8 cellular contexts compared by ENCODE assay signal in the genomic region with DNA sequence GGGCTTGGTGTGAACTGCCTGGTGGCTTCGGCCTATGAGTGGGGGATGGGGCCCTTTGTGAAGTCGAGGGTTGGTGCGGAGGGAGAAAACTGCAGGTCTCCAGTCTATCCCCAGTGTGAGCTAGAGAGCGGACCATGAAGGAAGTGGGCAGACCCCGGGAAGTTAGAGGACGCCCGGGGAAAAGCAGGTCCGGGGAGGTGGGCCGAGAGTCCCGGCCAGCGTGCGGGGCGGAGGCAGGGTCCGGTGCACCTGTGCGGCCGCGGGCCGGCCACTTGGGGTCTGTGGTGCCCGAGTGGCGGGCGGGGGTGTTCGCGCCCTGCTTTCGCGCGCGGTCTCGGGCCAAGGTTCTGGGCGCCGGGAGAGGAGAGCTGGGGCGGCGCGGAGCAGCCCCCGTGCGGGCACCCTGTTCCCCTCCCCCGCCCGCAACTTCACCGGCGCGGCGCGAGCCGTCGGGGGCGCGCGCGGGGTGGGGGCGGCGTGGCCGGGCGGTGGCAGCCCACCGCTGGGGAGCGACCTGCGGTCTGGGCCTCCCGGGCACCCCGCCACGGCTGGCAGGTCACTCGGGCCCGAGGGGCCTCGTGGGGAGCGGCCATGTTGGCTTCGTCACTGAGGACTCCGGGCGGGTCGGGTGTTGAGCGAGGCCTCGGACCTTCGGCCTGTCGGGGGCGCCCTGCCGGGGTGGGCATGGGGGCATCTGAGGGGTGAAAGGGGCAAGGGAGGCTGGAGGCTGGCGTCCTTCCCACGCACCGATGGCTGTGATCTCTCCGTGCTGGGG. TPM values are rescaled to one million over a fixed set of nuclear protein-coding genes. Genes with fewer than 3 reads are reported as not detected.
DNase-seq lines count a peak whose midpoint lies in the region; ATAC-seq and TF ChIP-seq lines count a peak whose summit lies in the region.

No MANE protein-coding gene starts in this region.

- peak; percentile 32 for TF ChIP-seq CTCF in progenitor cell of endocrine pancreas (IDR thresholded peaks at IDR 0.05; ENCODE audit: unreplicated experiment)

- H3K4me1 Mint-ChIP-seq in progenitor cell of endocrine pancreas (ENCODE audit: low read depth), result peaks cover 46% of the 10 kb centered on the region

- H3K4me3 Mint-ChIP-seq in progenitor cell of endocrine pancreas (ENCODE audit: low read depth), result peak overlapping the region; percentile 92

- no peaks in the 10 kb centered on the region for H3K27me3 Mint-ChIP-seq in progenitor cell of endocrine pancreas

- DNase-seq in NOMO-1 treated with DMSO at 0.1 percent for 48 hours (lab: John Stamatoyannopoulos, UW; ENCODE audit: unreplicated experiment) (peak; percentile 42), NOMO-1 treated with dmso at 0.1 percent for 144 hours (lab: John Stamatoyannopoulos, UW; ENCODE audit: unreplicated experiment) (no peak), amygdala (lab: John Stamatoyannopoulos, UW) (peak in 42 of 56 donors; percentile 2 to 75 (median 40)), left ventricle myocardium superior (peak; percentile 72), progenitor cell of endocrine pancreas (ENCODE audit: low spot score, unreplicated experiment) (peak; percentile 53)

- ATAC-seq in HG03354 (IDR thresholded peaks at IDR 0.05; ENCODE audit: poor library complexity, severe bottlenecking, unreplicated experiment) (peak; percentile 33), SK-N-SH treated with all-trans-retinoic acid at 6 μM for 48 hours (peak; percentile 53), left ventricle myocardium superior (peak; percentile 49), GM18861 (IDR thresholded peaks at IDR 0.05; ENCODE audit: unreplicated experiment) (no peak)

- intact Hi-C loops in left ventricle myocardium superior (cut with micrococcal nuclease), result no loop called here

- peaks cover 4% of the 10 kb centered on the region for H3K36me3 Mint-ChIP-seq in progenitor cell of endocrine pancreas (ENCODE audit: insufficient read depth)

- no peaks in the 10 kb centered on the region for H3K9me3 Mint-ChIP-seq in progenitor cell of endocrine pancreas (ENCODE audit: low read depth)

- peak overlapping the region; percentile 99 for H3K27ac Mint-ChIP-seq in progenitor cell of endocrine pancreas

TF ChIP-seq in SK-N-SH treated with all-trans-retinoic acid at 6 μM for 48 hours, 23 proteins besides CTCF, POLR2A, EP300 and RAD21:
- TF ChIP-seq, protein P1, sequence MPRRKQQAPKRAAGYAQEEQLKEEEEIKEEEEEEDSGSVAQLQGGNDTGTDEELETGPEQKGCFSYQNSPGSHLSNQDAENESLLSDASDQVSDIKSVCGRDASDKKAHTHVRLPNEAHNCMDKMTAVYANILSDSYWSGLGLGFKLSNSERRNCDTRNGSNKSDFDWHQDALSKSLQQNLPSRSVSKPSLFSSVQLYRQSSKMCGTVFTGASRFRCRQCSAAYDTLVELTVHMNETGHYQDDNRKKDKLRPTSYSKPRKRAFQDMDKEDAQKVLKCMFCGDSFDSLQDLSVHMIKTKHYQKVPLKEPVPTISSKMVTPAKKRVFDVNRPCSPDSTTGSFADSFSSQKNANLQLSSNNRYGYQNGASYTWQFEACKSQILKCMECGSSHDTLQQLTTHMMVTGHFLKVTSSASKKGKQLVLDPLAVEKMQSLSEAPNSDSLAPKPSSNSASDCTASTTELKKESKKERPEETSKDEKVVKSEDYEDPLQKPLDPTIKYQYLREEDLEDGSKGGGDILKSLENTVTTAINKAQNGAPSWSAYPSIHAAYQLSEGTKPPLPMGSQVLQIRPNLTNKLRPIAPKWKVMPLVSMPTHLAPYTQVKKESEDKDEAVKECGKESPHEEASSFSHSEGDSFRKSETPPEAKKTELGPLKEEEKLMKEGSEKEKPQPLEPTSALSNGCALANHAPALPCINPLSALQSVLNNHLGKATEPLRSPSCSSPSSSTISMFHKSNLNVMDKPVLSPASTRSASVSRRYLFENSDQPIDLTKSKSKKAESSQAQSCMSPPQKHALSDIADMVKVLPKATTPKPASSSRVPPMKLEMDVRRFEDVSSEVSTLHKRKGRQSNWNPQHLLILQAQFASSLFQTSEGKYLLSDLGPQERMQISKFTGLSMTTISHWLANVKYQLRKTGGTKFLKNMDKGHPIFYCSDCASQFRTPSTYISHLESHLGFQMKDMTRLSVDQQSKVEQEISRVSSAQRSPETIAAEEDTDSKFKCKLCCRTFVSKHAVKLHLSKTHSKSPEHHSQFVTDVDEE (CRISPR knock-in tag; IDR thresholded peaks at IDR 0.05), result no peak
- TF ChIP-seq, protein P2, sequence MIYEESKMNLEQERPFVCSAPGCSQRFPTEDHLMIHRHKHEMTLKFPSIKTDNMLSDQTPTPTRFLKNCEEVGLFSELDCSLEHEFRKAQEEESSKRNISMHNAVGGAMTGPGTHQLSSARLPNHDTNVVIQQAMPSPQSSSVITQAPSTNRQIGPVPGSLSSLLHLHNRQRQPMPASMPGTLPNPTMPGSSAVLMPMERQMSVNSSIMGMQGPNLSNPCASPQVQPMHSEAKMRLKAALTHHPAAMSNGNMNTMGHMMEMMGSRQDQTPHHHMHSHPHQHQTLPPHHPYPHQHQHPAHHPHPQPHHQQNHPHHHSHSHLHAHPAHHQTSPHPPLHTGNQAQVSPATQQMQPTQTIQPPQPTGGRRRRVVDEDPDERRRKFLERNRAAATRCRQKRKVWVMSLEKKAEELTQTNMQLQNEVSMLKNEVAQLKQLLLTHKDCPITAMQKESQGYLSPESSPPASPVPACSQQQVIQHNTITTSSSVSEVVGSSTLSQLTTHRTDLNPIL (CRISPR knock-in tag; IDR thresholded peaks at IDR 0.05; ENCODE audit: low read depth), result no peak
- TF ChIP-seq ZFP30 (CRISPR knock-in tag; IDR thresholded peaks at IDR 0.05) (no peak), OSR1 (CRISPR knock-in tag; IDR thresholded peaks at IDR 0.05) (no peak), ZNF8 (CRISPR knock-in tag; IDR thresholded peaks at IDR 0.05) (no peak)

RNA-seq across cellular contexts. Expression of a gene that starts 4.8 kb away (rescaled TPM):
- total RNA-seq in left ventricle myocardium superior, result 66.0 TPM
- total RNA-seq in progenitor cell of endocrine pancreas, result 129 and 134 TPM in 2 replicates
